Comparison of ENCODE assay signal across 26 cellular contexts in the genomic region with DNA sequence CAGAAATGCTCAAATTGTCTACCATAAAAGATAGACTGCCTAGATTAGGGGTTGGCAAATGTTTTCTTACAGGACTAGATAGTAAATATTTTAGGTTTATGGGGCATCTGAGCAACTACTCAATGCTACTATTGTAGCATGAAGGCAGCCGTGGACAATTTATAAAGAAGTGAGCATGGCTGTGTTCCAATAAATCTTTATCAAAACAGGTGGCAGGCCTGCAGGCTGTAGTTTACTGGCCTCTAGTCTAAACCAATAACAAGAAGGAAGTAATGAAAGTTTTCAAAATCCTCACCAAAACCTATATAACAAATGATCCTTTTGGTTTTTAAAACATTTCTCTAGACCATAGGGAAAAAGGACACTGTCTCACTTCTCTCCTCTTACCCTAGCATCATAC.
"Had no signal": no experiment of that assay in that cellular context is flagged by ENCODE, and none has a peak within 500 bp of the region (broad histone marks: within the 10 kb centered on the region; RNA-seq: fewer than 3 reads in every experiment).

No MANE protein-coding gene starts in this region.

- H3K4me3 ChIP-seq: body of pancreas, cardiac muscle cell, left ventricle myocardium inferior, ovary, prostate gland, spleen, tibial artery had no signal

- H3K4me3 Mint-ChIP-seq: dendritic cell treated with granulocyte-macrophage colony-stimulating factor and Interleukin-4, amounts not matched to agents 40 ng/mL and 50 ng/mL, for 4 days; mesothelial cell of epicardium; nephron; stimulated activated naive CD8-positive, alpha-beta T cell treated with anti-CD3 and anti-CD28 coated beads, Interleukin-15, Interleukin-2, amounts not matched to agents 100 ng/mL and 50 ng/mL, for 24 hours had no signal

- H3K36me3 ChIP-seq: cardiac muscle cell, left ventricle myocardium inferior, neutrophil, ovary, prostate gland, spleen, tibial artery, WERI-Rb-1 had no signal

- H3K27ac ChIP-seq: body of pancreas, cardiac muscle cell, left ventricle myocardium inferior, neutrophil, ovary, prostate gland, spleen, tibial artery, WERI-Rb-1 had no signal

- H3K4me1 Mint-ChIP-seq: mesothelial cell of epicardium had no signal

- H3K9me3 Mint-ChIP-seq: activated T-helper 2 cell treated with anti-CD3 and anti-CD28 coated beads, Interferon-gamma antibody, Interleukin-2, Interleukin-4, amounts not matched to agents 10 μg/mL and 5 μg/mL and 100 μg/mL, durations not matched to agents 14 hours and 24 hours and 36 hours; dendritic cell treated with granulocyte-macrophage colony-stimulating factor and Interleukin-4, amounts not matched to agents 40 ng/mL and 50 ng/mL, for 4 days; mesothelial cell of epicardium; nephron had no signal

- H3K27me3 Mint-ChIP-seq: dendritic cell treated with granulocyte-macrophage colony-stimulating factor and Interleukin-4, amounts not matched to agents 40 ng/mL and 50 ng/mL, for 4 days; stimulated activated naive CD8-positive, alpha-beta T cell treated with anti-CD3 and anti-CD28 coated beads, Interleukin-15, Interleukin-2, amounts not matched to agents 100 ng/mL and 50 ng/mL, for 24 hours had no signal

- H3K27ac Mint-ChIP-seq: activated T-helper 2 cell treated with anti-CD3 and anti-CD28 coated beads, Interferon-gamma antibody, Interleukin-2, Interleukin-4, amounts not matched to agents 10 μg/mL and 5 μg/mL and 100 μg/mL, durations not matched to agents 14 hours and 24 hours and 36 hours; dendritic cell treated with granulocyte-macrophage colony-stimulating factor and Interleukin-4, amounts not matched to agents 40 ng/mL and 50 ng/mL, for 4 days; mesothelial cell of epicardium; nephron; stimulated activated naive CD8-positive, alpha-beta T cell treated with anti-CD3 and anti-CD28 coated beads, Interleukin-15, Interleukin-2, amounts not matched to agents 100 ng/mL and 50 ng/mL, for 24 hours had no signal

- ATAC-seq: body of pancreas, esophagus mucosa had no signal

- H3K4me1 ChIP-seq: body of pancreas, left ventricle myocardium inferior, prostate gland had no signal

- H3K36me3 Mint-ChIP-seq: mesothelial cell of epicardium had no signal

- H3K27me3 ChIP-seq: body of pancreas, neutrophil, ovary, spleen, tibial artery had no signal

- DNase-seq: activated CD4-positive, alpha-beta T cell treated with anti-CD3 and anti-CD28 coated beads for 1 hour; activated CD4-positive, alpha-beta T cell treated with anti-CD3 and anti-CD28 coated beads, Interleukin-2, amount 50 U/mL, for 1 hour; activated naive CD4-positive, alpha-beta T cell treated with Interleukin-2 at 50 U/mL for 16 hours; activated T-cell treated with anti-CD3 and anti-CD28 coated beads, Interleukin-2, amount 50 U/mL, for 1 hour; anterior cingulate cortex; body of pancreas; effector CD8-positive, alpha-beta T cell; glutamatergic neuron; hypothalamus; left ventricle myocardium inferior; ovary; spleen; stimulated activated CD4-positive, alpha-beta T cell treated with anti-CD3 and anti-CD28 coated beads, Interleukin-4, amount 100 ng/mL, for 1 hour; substantia nigra; SW 1271; tibial artery; WERI-Rb-1 had no signal

- H3K9me3 ChIP-seq: body of pancreas, left ventricle myocardium inferior, neutrophil, ovary, prostate gland, spleen, tibial artery had no signal
